Comparison of ENCODE assay signal across 1 cellular context in the genomic region with DNA sequence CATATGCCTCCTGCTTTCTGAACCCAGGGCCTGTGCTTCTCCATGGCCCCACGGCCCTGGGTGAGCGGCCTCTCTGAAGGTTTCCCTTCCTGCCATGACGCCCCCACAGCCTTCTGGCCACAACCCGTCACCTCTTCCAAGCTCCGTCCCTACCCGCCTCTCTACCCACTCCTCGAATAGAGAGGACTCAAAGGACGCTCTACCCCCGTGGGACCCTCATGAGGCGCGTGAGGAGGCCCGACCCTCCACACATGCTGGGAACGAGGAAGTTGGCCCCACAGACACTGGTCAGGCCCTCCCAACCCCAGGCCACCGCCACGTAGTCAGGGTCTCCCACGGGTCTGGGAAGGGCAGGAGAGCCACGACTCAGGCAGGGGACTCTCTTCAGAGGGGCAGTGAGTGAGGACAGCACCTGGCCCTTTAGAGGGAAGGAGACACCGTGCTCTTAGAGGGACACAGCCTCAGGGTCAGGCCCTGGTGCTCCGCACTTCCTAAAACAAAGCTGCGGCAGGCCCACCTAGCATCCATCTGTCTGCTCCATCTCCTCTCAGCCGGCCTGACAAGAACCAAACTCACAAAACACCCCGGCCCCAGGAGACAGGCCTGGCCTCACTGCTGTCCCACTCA.
TF ChIP-seq lines count a peak whose summit lies in the region.

No MANE protein-coding gene starts in this region.

TF ChIP-seq in K562, 482 proteins besides CTCF, POLR2A, EP300 and RAD21:
- TF ChIP-seq POLR2G (IDR thresholded peaks at IDR 0.05; ENCODE audit: low read depth, low read length) (peak; percentile 5; the same call in 1 of the 2 replicates), ETV6 (IDR thresholded peaks at IDR 0.05; ENCODE audit: borderline replicate concordance in 1 of 2, low read depth in 2 of 2, low read length in 1 of 2) (no peak), ETV6 (CRISPR knock-in tag; IDR thresholded peaks at IDR 0.05; ENCODE audit: borderline replicate concordance) (no peak), ZNF121 (CRISPR knock-in tag; conservative IDR thresholded peaks at IDR 0.05) (no peak), MAZ (CRISPR knock-in tag; conservative IDR thresholded peaks at IDR 0.05 in 1 of 2, IDR thresholded peaks at IDR 0.05 in 1 of 2) (no peak)
